ENCODE assay signal across 9 cellular contexts in the genomic region with DNA sequence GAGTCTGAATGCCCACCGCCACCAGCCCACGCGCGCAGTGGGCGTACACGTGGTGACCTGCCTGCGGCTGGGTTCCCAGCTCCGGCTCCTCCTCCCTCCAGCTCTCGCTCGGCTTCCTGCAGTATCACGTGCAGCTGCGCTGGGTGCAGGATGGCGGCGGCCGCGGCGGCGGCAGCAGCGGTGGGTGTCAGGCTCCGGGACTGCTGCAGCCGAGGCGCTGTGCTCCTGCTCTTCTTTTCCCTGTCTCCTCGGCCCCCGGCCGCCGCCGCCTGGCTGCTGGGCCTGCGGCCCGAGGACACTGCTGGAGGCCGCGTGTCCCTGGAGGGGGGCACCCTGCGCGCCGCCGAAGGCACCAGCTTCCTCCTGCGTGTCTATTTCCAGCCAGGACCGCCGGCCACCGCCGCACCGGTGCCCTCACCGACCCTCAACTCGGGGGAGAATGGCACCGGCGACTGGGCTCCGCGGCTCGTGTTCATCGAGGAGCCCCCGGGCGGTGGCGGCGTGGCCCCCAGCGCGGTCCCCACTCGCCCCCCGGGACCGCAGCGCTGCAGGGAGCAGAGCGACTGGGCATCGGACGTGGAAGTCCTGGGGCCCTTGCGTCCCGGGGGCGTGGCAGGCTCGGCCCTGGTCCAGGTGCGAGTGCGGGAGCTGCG. TPM values are rescaled to one million over a fixed set of nuclear protein-coding genes. Genes with fewer than 3 reads are reported as not detected.
A peak's percentile ranks its signal among the peaks of the same experiment; 100 is the strongest.
DNase-seq lines count a peak whose midpoint lies in the region; ATAC-seq, FAIRE-seq and TF ChIP-seq lines count a peak whose summit lies in the region.
"Had no signal": no experiment of that assay in that cellular context is flagged by ENCODE, and none has a peak within 500 bp of the region (broad histone marks: within the 10 kb centered on the region; RNA-seq: fewer than 3 reads in every experiment).

CNNM1 (plus strand) TSS at position 119 of the 653 bp plus-strand sequence; CDS start at position 151, 32 bp downstream.

- H3K27ac Mint-ChIP-seq in CD4-positive, alpha-beta T cell = no peak within 1 kb of the TSS
- no peak within 1 kb of the TSS for H3K27ac Mint-ChIP-seq in IgD-negative memory B cell
- H3K27ac Mint-ChIP-seq in activated T-cell treated with anti-CD3 and anti-CD28 coated beads, Interleukin-2, amount 50 U/mL, for 72 hours = no peak within 1 kb of the TSS

- POLR2A ChIA-PET in CD4-positive, alpha-beta T cell (lab: Charles Lee) = no interaction called here

- peaks cover 3% of the 10 kb centered on the region for H3K4me1 ChIP-seq in parathyroid adenoma

- H3K79me2 ChIP-seq in parathyroid adenoma = no peaks in the 10 kb centered on the region

- TF ChIP-seq CTCF in CD4-positive, alpha-beta T cell (IDR thresholded peaks at IDR 0.05) = no peak
- no peak for TF ChIP-seq CTCF in parathyroid adenoma (IDR thresholded peaks at IDR 0.05)

- no peaks in the 10 kb centered on the region for H3K36me3 Mint-ChIP-seq in CD4-positive, alpha-beta T cell (ENCODE audit: low read depth)
- H3K36me3 Mint-ChIP-seq in IgD-negative memory B cell = peaks cover 5% of the 10 kb centered on the region
- H3K36me3 Mint-ChIP-seq in activated T-cell treated with anti-CD3 and anti-CD28 coated beads, Interleukin-2, amount 50 U/mL, for 72 hours (ENCODE audit: insufficient read depth in 2 of 2) = peaks cover 1% of the 10 kb centered on the region in 2 donors

- H3K27me3 ChIP-seq in CD4-positive, alpha-beta T cell (ENCODE audit: control insufficient read depth, insufficient read depth, low read length) = peaks cover 43% of the 10 kb centered on the region
- H3K27me3 ChIP-seq in parathyroid adenoma (ENCODE audit: control insufficient read depth, insufficient read depth, low read length) = no peaks in the 10 kb centered on the region

- H3K4me1 Mint-ChIP-seq in CD4-positive, alpha-beta T cell (ENCODE audit: low read depth) = peaks cover 7% of the 10 kb centered on the region
- peaks cover 0 to 11% (median 6%) of the 10 kb centered on the region in 3 donors for H3K4me1 Mint-ChIP-seq in IgD-negative memory B cell
- H3K4me1 Mint-ChIP-seq in activated T-cell treated with anti-CD3 and anti-CD28 coated beads, Interleukin-2, amount 50 U/mL, for 72 hours (ENCODE audit: low read depth) = peaks cover 12% of the 10 kb centered on the region

- H3K4me3 ChIP-seq in parathyroid adenoma (ENCODE audit: low read depth, low read length) = peak within 1 kb of the TSS; percentile 45

- FAIRE-seq in GM19239 (lab: Jason Lieb, UNC) = no peak

- no peaks in the 10 kb centered on the region for H3K9me3 ChIP-seq in CD4-positive, alpha-beta T cell (ENCODE audit: control insufficient read depth, low read length)
- no peaks in the 10 kb centered on the region for H3K9me3 ChIP-seq in parathyroid adenoma (ENCODE audit: control insufficient read depth, low read length)

- H3K36me3 ChIP-seq in parathyroid adenoma (ENCODE audit: control insufficient read depth, insufficient read depth, low read length) = no peaks in the 10 kb centered on the region

- peaks cover 56% of the 10 kb centered on the region for H3K27me3 Mint-ChIP-seq in CD4-positive, alpha-beta T cell
- H3K27me3 Mint-ChIP-seq in IgD-negative memory B cell = peaks cover 27% of the 10 kb centered on the region
- peaks cover 33% of the 10 kb centered on the region for H3K27me3 Mint-ChIP-seq in activated T-cell treated with anti-CD3 and anti-CD28 coated beads, Interleukin-2, amount 50 U/mL, for 72 hours (ENCODE audit: low read depth)

- peak within 1 kb of the TSS; percentile 91 for H2AFZ ChIP-seq in parathyroid adenoma

- peak within 1 kb of the TSS; percentile 91 for H3K4me2 ChIP-seq in parathyroid adenoma (ENCODE audit: low read length)

- intact Hi-C loops in CD4-positive, alpha-beta T cell (cut with DNase I, micrococcal nuclease) = no loop called here

- CTCF ChIA-PET in CD4-positive, alpha-beta T cell (lab: Charles Lee) = no interaction called here

- ATAC-seq in CD4-positive, alpha-beta T cell (ENCODE audit: poor library complexity) = no peak
- ATAC-seq in GM19463 (IDR thresholded peaks at IDR 0.05; ENCODE audit: unreplicated experiment) = peak; percentile 57
- peak; percentile 78 to 79 for ATAC-seq in activated T-cell treated with anti-CD3 and anti-CD28 coated beads, Interleukin-2, amount 50 U/mL, for 72 hours (replicated peaks in 1 of 2)

- H3K9me3 Mint-ChIP-seq in CD4-positive, alpha-beta T cell = no peaks in the 10 kb centered on the region
- peaks cover 2 to 20% (median 4%) of the 10 kb centered on the region in 3 donors for H3K9me3 Mint-ChIP-seq in IgD-negative memory B cell
- H3K9me3 Mint-ChIP-seq in activated T-cell treated with anti-CD3 and anti-CD28 coated beads, Interleukin-2, amount 50 U/mL, for 72 hours = no peaks in the 10 kb centered on the region

- H3K27ac ChIP-seq in CD4-positive, alpha-beta T cell (ENCODE audit: low read depth, low read length) = no peak within 1 kb of the TSS
- no peak within 1 kb of the TSS for H3K27ac ChIP-seq in parathyroid adenoma

- peak in 1 of 10 experiments; percentile 39 for DNase-seq in CD4-positive, alpha-beta T cell
- peak; percentile 27 to 32 for DNase-seq in activated T-cell treated with anti-CD3 and anti-CD28 coated beads, Interleukin-2, amount 50 U/mL, for 72 hours
- DNase-seq in glomerular visceral epithelial cell (ENCODE audit: extremely low spot score) = peak; percentile 20
- no peak for DNase-seq in mesenteric fat pad (ENCODE audit: low spot score)
- no peak for DNase-seq in GM19239 (ENCODE audit: insufficient read length, low spot score)

- peak within 1 kb of the TSS; percentile 30 for H3K9ac ChIP-seq in parathyroid adenoma

- H3K4me3 Mint-ChIP-seq in CD4-positive, alpha-beta T cell = peak within 1 kb of the TSS; percentile 35
- H3K4me3 Mint-ChIP-seq in IgD-negative memory B cell = peak within 1 kb of the TSS; percentile 20 to 85 (median 43)
- H3K4me3 Mint-ChIP-seq in activated T-cell treated with anti-CD3 and anti-CD28 coated beads, Interleukin-2, amount 50 U/mL, for 72 hours = peak within 1 kb of the TSS; percentile 64 to 69

RNA-seq across cellular contexts. Expression of gene CNNM1, which starts in this region (rescaled TPM):
- total RNA-seq in CD4-positive, alpha-beta T cell = under 1 TPM; 0.16 to 0.17 TPM
- not detected for polyA plus RNA-seq in IgD-negative memory B cell
- under 1 TPM; 0.25 to 0.31 TPM for total RNA-seq in activated T-cell treated with anti-CD3 and anti-CD28 coated beads, Interleukin-2, amount 50 U/mL, for 72 hours
- 0.61 TPM for total RNA-seq in mesenteric fat pad
- total RNA-seq: HT1080 had no signal

Comparison
In these comparisons a context has a peak if more than half of its experiments do, and no peak if none do; other contexts are left out.
1. Peak in DNase-seq and ATAC-seq in activated T-cell treated with anti-CD3 and anti-CD28 coated beads, Interleukin-2, amount 50 U/mL, for 72 hours; RNA of the gene not detected or under 1 TPM.